In genomic region chr5:42993516-42994284, GRCh38 we compare ENCODE assay signal across 8 cellular contexts. TPM values are rescaled to one million over a fixed set of nuclear protein-coding genes. Genes with fewer than 3 reads are reported as not detected.
DNase-seq lines count a peak whose midpoint lies in the region; ATAC-seq and TF ChIP-seq lines count a peak whose summit lies in the region.

No MANE protein-coding gene starts in this region.

- H3K27ac Mint-ChIP-seq in activated CD4-positive, alpha-beta T cell treated with anti-CD3 and anti-CD28 coated beads for 36 hours = peak overlapping the region; percentile 100
- peak overlapping the region; percentile 99 to 100 (median 100) for H3K27ac Mint-ChIP-seq in naive B cell

- no peaks in the 10 kb centered on the region for H3K36me3 ChIP-seq in uterus
- no peaks in the 10 kb centered on the region for H3K36me3 ChIP-seq in WERI-Rb-1

- ATAC-seq in HG03175 (IDR thresholded peaks at IDR 0.05; ENCODE audit: unreplicated experiment) (peak; percentile 4), naive B cell (ENCODE audit: low read depth in 2 of 2) (peak; percentile 5 to 13), HG03520 (IDR thresholded peaks at IDR 0.05; ENCODE audit: unreplicated experiment) (no peak)
- ATAC-seq in activated CD4-positive, alpha-beta T cell treated with anti-CD3 and anti-CD28 coated beads for 36 hours = peak; percentile 27

- no peaks in the 10 kb centered on the region for H3K27me3 Mint-ChIP-seq in activated CD4-positive, alpha-beta T cell treated with anti-CD3 and anti-CD28 coated beads for 36 hours
- H3K27me3 Mint-ChIP-seq in naive B cell = no peaks in the 10 kb centered on the region

- peaks cover 33% of the 10 kb centered on the region for H3K4me1 Mint-ChIP-seq in activated CD4-positive, alpha-beta T cell treated with anti-CD3 and anti-CD28 coated beads for 36 hours
- H3K4me1 Mint-ChIP-seq in naive B cell = peaks cover 36 to 47% (median 38%) of the 10 kb centered on the region in 3 donors

- H3K27me3 ChIP-seq in uterus (peaks cover 26 to 61% of the 10 kb centered on the region in 2 donors), WERI-Rb-1 (ENCODE audit: insufficient read depth, low read depth, severe bottlenecking) (peaks cover 77% of the 10 kb centered on the region)

- no peak for TF ChIP-seq POLR2A in uterus (IDR thresholded peaks at IDR 0.05)

- H3K4me3 Mint-ChIP-seq in activated CD4-positive, alpha-beta T cell treated with anti-CD3 and anti-CD28 coated beads for 36 hours = peak overlapping the region; percentile 98
- peak overlapping the region; percentile 94 to 100 (median 100) for H3K4me3 Mint-ChIP-seq in naive B cell

- peaks cover 1% of the 10 kb centered on the region for H3K9me3 Mint-ChIP-seq in activated CD4-positive, alpha-beta T cell treated with anti-CD3 and anti-CD28 coated beads for 36 hours (ENCODE audit: low read depth)
- H3K9me3 Mint-ChIP-seq in naive B cell = peaks cover 0 to 2% (median 0%) of the 10 kb centered on the region in 7 donors

- POLR2A ChIA-PET in activated CD4-positive, alpha-beta T cell treated with anti-CD3 and anti-CD28 coated beads for 36 hours (lab: Charles Lee) = interaction anchor here (1.1 to 3.2 kb wide), 8 partner anchors 14 to 491 kb away, joined by 3 to 52 read pairs (median 6); partner anchors contain the start of gene TMEM267

- intact Hi-C loops in activated CD4-positive, alpha-beta T cell treated with anti-CD3 and anti-CD28 coated beads for 36 hours (cut with DNase I, micrococcal nuclease) = loop anchor here (1.0 to 5.0 kb wide), 12 partner anchors 42 to 1814 kb away; partner anchors contain the start of genes TMEM267 (in 2 of the 2), ANXA2R (in 1 of the 2), HMGCS1 (in 1 of the 2) and MRPS30 (in 1 of the 2)
- intact Hi-C loops in uterus (cut with DNase I; ENCODE audit: low total_unique reads) = no loop called here

- H3K4me3 ChIP-seq in uterus (peak overlapping the region; percentile 12 to 42), WERI-Rb-1 (ENCODE audit: low read depth, low read length) (no peak overlapping the region)

- H3K4me1 ChIP-seq in uterus = no peaks in the 10 kb centered on the region

- DNase-seq in EH (ENCODE audit: low read depth) (peak; percentile 76), naive B cell (peak; percentile 64), uterus (no peak), WERI-Rb-1 (no peak)
- peak; percentile 74 for DNase-seq in activated CD4-positive, alpha-beta T cell treated with anti-CD3 and anti-CD28 coated beads for 36 hours
- peak; percentile 47 for DNase-seq in effector CD8-positive, alpha-beta T cell (lab: John Stamatoyannopoulos, UW)

- peaks cover 14% of the 10 kb centered on the region for H3K36me3 Mint-ChIP-seq in activated CD4-positive, alpha-beta T cell treated with anti-CD3 and anti-CD28 coated beads for 36 hours (ENCODE audit: low read depth)
- peaks cover 0 to 7% of the 10 kb centered on the region in 2 donors for H3K36me3 Mint-ChIP-seq in naive B cell

- TF ChIP-seq CTCF in uterus (IDR thresholded peaks at IDR 0.05) (no peak), WERI-Rb-1 (IDR thresholded peaks at IDR 0.05; ENCODE audit: low read depth, low read length) (no peak)

- CTCF ChIA-PET in activated CD4-positive, alpha-beta T cell treated with anti-CD3 and anti-CD28 coated beads for 36 hours (lab: Charles Lee) = interaction anchor here (0.6 to 7.7 kb wide), 25 partner anchors 9 to 609 kb away, joined by 3 to 132 read pairs (median 6); partner anchors contain the start of genes ANXA2R, HMGCS1, TMEM267 and ZNF131

- peak overlapping the region; percentile 75 to 87 for H3K27ac ChIP-seq in uterus
- H3K27ac ChIP-seq in WERI-Rb-1 = no peak overlapping the region

- H3K9me3 ChIP-seq in uterus = no peaks in the 10 kb centered on the region
- peaks cover 41% of the 10 kb centered on the region for H3K9me3 ChIP-seq in WERI-Rb-1 (ENCODE audit: severe bottlenecking)

RNA-seq across cellular contexts. Expression of gene ANXA2R, which starts 46.4 kb away (rescaled TPM):
- total RNA-seq in activated CD4-positive, alpha-beta T cell treated with anti-CD3 and anti-CD28 coated beads for 36 hours = 1 to 10 TPM; 3.2 to 4.6 TPM
- 10 to 100 TPM; 22.2 to 46.4 (median 32.5) TPM for polyA plus RNA-seq in naive B cell (ENCODE audit: low read depth in 6 of 6)
- 10 to 100 TPM in 2 of 4 donors, 1 to 10 TPM in 2; 2.4 to 62.8 (median 8.5) TPM for total RNA-seq in uterus

Comparison
In these comparisons a context has a peak if more than half of its experiments do, and no peak if none do; other contexts are left out.
1. DNase-seq: peak in EH (single experiment), activated CD4-positive, alpha-beta T cell treated with anti-CD3 and anti-CD28 coated beads for 36 hours (single experiment), effector CD8-positive, alpha-beta T cell (single experiment) and naive B cell (single experiment); none in uterus (0 of 2) and WERI-Rb-1 (single experiment).